1 cellular context compared by ENCODE assay signal in genomic region chr20:47267621-47268020, GRCh38.
TF ChIP-seq lines count a peak whose summit lies in the region.

No MANE protein-coding gene starts in this region.

TF ChIP-seq in WTC11, 78 proteins besides CTCF, POLR2A, EP300 and RAD21:
- TF ChIP-seq AFF4 (CRISPR knock-in tag; IDR thresholded peaks at IDR 0.05; ENCODE audit: borderline replicate concordance) (no peak), EMX1 (CRISPR knock-in tag; IDR thresholded peaks at IDR 0.05) (no peak), NR1H2 (CRISPR knock-in tag; IDR thresholded peaks at IDR 0.05) (no peak), MXD4 (CRISPR knock-in tag; IDR thresholded peaks at IDR 0.05; ENCODE audit: borderline replicate concordance) (no peak), ELF4 (CRISPR knock-in tag; IDR thresholded peaks at IDR 0.05; ENCODE audit: low read depth) (no peak), SOX15 (CRISPR knock-in tag; IDR thresholded peaks at IDR 0.05) (no peak), GTF2I (CRISPR knock-in tag; conservative IDR thresholded peaks at IDR 0.05) (no peak), MAX (CRISPR knock-in tag; IDR thresholded peaks at IDR 0.05) (no peak), NR3C1 (CRISPR knock-in tag; conservative IDR thresholded peaks at IDR 0.05; ENCODE audit: low read depth) (no peak), ZNF396 (CRISPR knock-in tag; IDR thresholded peaks at IDR 0.05; ENCODE audit: borderline replicate concordance) (no peak), NFE2L1 (CRISPR knock-in tag; IDR thresholded peaks at IDR 0.05) (no peak), GRHL2 (CRISPR knock-in tag; IDR thresholded peaks at IDR 0.05; ENCODE audit: insufficient replicate concordance, severe bottlenecking) (no peak)
- TF ChIP-seq, protein P1, sequence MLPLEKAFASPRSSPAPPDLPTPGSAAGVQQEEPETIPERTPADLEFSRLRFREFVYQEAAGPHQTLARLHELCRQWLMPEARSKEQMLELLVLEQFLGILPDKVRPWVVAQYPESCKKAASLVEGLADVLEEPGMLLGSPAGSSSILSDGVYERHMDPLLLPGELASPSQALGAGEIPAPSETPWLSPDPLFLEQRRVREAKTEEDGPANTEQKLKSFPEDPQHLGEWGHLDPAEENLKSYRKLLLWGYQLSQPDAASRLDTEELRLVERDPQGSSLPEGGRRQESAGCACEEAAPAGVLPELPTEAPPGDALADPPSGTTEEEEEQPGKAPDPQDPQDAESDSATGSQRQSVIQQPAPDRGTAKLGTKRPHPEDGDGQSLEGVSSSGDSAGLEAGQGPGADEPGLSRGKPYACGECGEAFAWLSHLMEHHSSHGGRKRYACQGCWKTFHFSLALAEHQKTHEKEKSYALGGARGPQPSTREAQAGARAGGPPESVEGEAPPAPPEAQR (CRISPR knock-in tag; IDR thresholded peaks at IDR 0.05) = no peak
